ENCODE assay signal across 10 cellular contexts in genomic region chr16:88599092-88599733, GRCh38. TPM values are rescaled to one million over a fixed set of nuclear protein-coding genes. Genes with fewer than 3 reads are reported as not detected.
DNase-seq lines count a peak whose midpoint lies in the region; ATAC-seq lines count a peak whose summit lies in the region.
"Had no signal": no experiment of that assay in that cellular context is flagged by ENCODE, and none has a peak within 500 bp of the region (broad histone marks: within the 10 kb centered on the region; RNA-seq: fewer than 3 reads in every experiment).

No MANE protein-coding gene starts in this region.

- no peaks in the 10 kb centered on the region for H3K4me1 Mint-ChIP-seq in activated naive CD4-positive, alpha-beta T cell treated with anti-CD3 and anti-CD28 coated beads, Interleukin-2, amount 10 ng/mL, durations not matched to agents 7 days and 5 days
- H3K4me1 Mint-ChIP-seq in activated T-helper 1 cell treated with anti-CD3 and anti-CD28 coated beads, Interleukin-12 subunit alpha, Interleukin-12 subunit beta, Interleukin-2, Interleukin-4 antibody, amounts not matched to agents 30 ng/mL and 10 ng/mL and 1 ng/mL, durations not matched to agents 14 hours and 24 hours and 36 hours (ENCODE audit: low read depth), result no peaks in the 10 kb centered on the region

- CTCF ChIA-PET in activated naive CD4-positive, alpha-beta T cell treated with anti-CD3 and anti-CD28 coated beads, Interleukin-2, amount 10 ng/mL, durations not matched to agents 7 days and 5 days (lab: Charles Lee), result no interaction called here

- no peaks in the 10 kb centered on the region for H3K9me3 Mint-ChIP-seq in activated naive CD4-positive, alpha-beta T cell treated with anti-CD3 and anti-CD28 coated beads, Interleukin-2, amount 10 ng/mL, durations not matched to agents 7 days and 5 days
- no peaks in the 10 kb centered on the region for H3K9me3 Mint-ChIP-seq in activated T-helper 1 cell treated with anti-CD3 and anti-CD28 coated beads, Interleukin-12 subunit alpha, Interleukin-12 subunit beta, Interleukin-2, Interleukin-4 antibody, amounts not matched to agents 30 ng/mL and 10 ng/mL and 1 ng/mL, durations not matched to agents 14 hours and 24 hours and 36 hours
- H3K9me3 Mint-ChIP-seq: natural killer cell had no signal

- no peak for DNase-seq in activated naive CD4-positive, alpha-beta T cell treated with anti-CD3 and anti-CD28 coated beads, Interleukin-2, amount 10 ng/mL, durations not matched to agents 7 days and 5 days
- DNase-seq in activated naive CD4-positive, alpha-beta T cell (lab: John Stamatoyannopoulos, UW), result no peak
- DNase-seq in left ventricle myocardium superior (peak; percentile 87), pons (ENCODE audit: low spot score) (peak; percentile 78), NCI-H187 treated with DMSO at 0.1 percent for 48 hours (lab: John Stamatoyannopoulos, UW) (no peak), DMS153 treated with DMSO at 0.1 percent for 48 hours (lab: John Stamatoyannopoulos, UW; ENCODE audit: unreplicated experiment) (no peak)
- no peak for DNase-seq in activated T-helper 1 cell treated with anti-CD3 and anti-CD28 coated beads, Interleukin-12 subunit alpha, Interleukin-12 subunit beta, Interleukin-2, Interleukin-4 antibody, amounts not matched to agents 30 ng/mL and 10 ng/mL and 1 ng/mL, durations not matched to agents 14 hours and 24 hours and 36 hours (ENCODE audit: low spot score)
- no peak for DNase-seq in activated effector memory CD4-positive, alpha-beta T cell treated with anti-CD3 and anti-CD28 coated beads, Interleukin-2, amount 50 U/mL, for 16 hours
- DNase-seq: natural killer cell, NCI-H1092 had no signal

- H3K27me3 Mint-ChIP-seq in activated naive CD4-positive, alpha-beta T cell treated with anti-CD3 and anti-CD28 coated beads, Interleukin-2, amount 10 ng/mL, durations not matched to agents 7 days and 5 days, result no peaks in the 10 kb centered on the region
- no peaks in the 10 kb centered on the region for H3K27me3 Mint-ChIP-seq in activated T-helper 1 cell treated with anti-CD3 and anti-CD28 coated beads, Interleukin-12 subunit alpha, Interleukin-12 subunit beta, Interleukin-2, Interleukin-4 antibody, amounts not matched to agents 30 ng/mL and 10 ng/mL and 1 ng/mL, durations not matched to agents 14 hours and 24 hours and 36 hours (ENCODE audit: insufficient read depth)

- intact Hi-C loops in left ventricle myocardium superior (cut with micrococcal nuclease), result no loop called here
- intact Hi-C loops in activated T-helper 1 cell treated with anti-CD3 and anti-CD28 coated beads, Interleukin-12 subunit alpha, Interleukin-12 subunit beta, Interleukin-2, Interleukin-4 antibody, amounts not matched to agents 30 ng/mL and 10 ng/mL and 1 ng/mL, durations not matched to agents 14 hours and 24 hours and 36 hours (cut with micrococcal nuclease), result no loop called here

- peak overlapping the region; percentile 56 for H3K27ac Mint-ChIP-seq in activated naive CD4-positive, alpha-beta T cell treated with anti-CD3 and anti-CD28 coated beads, Interleukin-2, amount 10 ng/mL, durations not matched to agents 7 days and 5 days
- H3K27ac Mint-ChIP-seq in activated T-helper 1 cell treated with anti-CD3 and anti-CD28 coated beads, Interleukin-12 subunit alpha, Interleukin-12 subunit beta, Interleukin-2, Interleukin-4 antibody, amounts not matched to agents 30 ng/mL and 10 ng/mL and 1 ng/mL, durations not matched to agents 14 hours and 24 hours and 36 hours, result no peak overlapping the region

- peaks cover 29% of the 10 kb centered on the region for H3K36me3 Mint-ChIP-seq in activated naive CD4-positive, alpha-beta T cell treated with anti-CD3 and anti-CD28 coated beads, Interleukin-2, amount 10 ng/mL, durations not matched to agents 7 days and 5 days
- H3K36me3 Mint-ChIP-seq in activated T-helper 1 cell treated with anti-CD3 and anti-CD28 coated beads, Interleukin-12 subunit alpha, Interleukin-12 subunit beta, Interleukin-2, Interleukin-4 antibody, amounts not matched to agents 30 ng/mL and 10 ng/mL and 1 ng/mL, durations not matched to agents 14 hours and 24 hours and 36 hours (ENCODE audit: low read depth), result peaks cover 31% of the 10 kb centered on the region
- H3K36me3 Mint-ChIP-seq: natural killer cell had no signal

- H3K4me3 Mint-ChIP-seq in activated naive CD4-positive, alpha-beta T cell treated with anti-CD3 and anti-CD28 coated beads, Interleukin-2, amount 10 ng/mL, durations not matched to agents 7 days and 5 days, result no peak overlapping the region
- no peak overlapping the region for H3K4me3 Mint-ChIP-seq in activated T-helper 1 cell treated with anti-CD3 and anti-CD28 coated beads, Interleukin-12 subunit alpha, Interleukin-12 subunit beta, Interleukin-2, Interleukin-4 antibody, amounts not matched to agents 30 ng/mL and 10 ng/mL and 1 ng/mL, durations not matched to agents 14 hours and 24 hours and 36 hours
- H3K4me3 Mint-ChIP-seq: natural killer cell had no signal

- peak; percentile 87 for ATAC-seq in left ventricle myocardium superior
- ATAC-seq: natural killer cell had no signal

RNA-seq across cellular contexts. Expression of gene ZC3H18, which starts 29.0 kb away (rescaled TPM):
- 23.9 TPM for total RNA-seq in left ventricle myocardium superior
- total RNA-seq in activated T-helper 1 cell treated with anti-CD3 and anti-CD28 coated beads, Interleukin-12 subunit alpha, Interleukin-12 subunit beta, Interleukin-2, Interleukin-4 antibody, amounts not matched to agents 30 ng/mL and 10 ng/mL and 1 ng/mL, durations not matched to agents 14 hours and 24 hours and 36 hours, result 115 and 116 TPM in 2 replicates

RNA-seq across cellular contexts. Expression of gene IL17C, which starts 39.2 kb away (rescaled TPM):
- total RNA-seq in left ventricle myocardium superior, result not detected
- not detected in 2 replicates for total RNA-seq in activated T-helper 1 cell treated with anti-CD3 and anti-CD28 coated beads, Interleukin-12 subunit alpha, Interleukin-12 subunit beta, Interleukin-2, Interleukin-4 antibody, amounts not matched to agents 30 ng/mL and 10 ng/mL and 1 ng/mL, durations not matched to agents 14 hours and 24 hours and 36 hours

RNA-seq across cellular contexts. Expression of gene CYBA, which starts 51.6 kb away (rescaled TPM):
- total RNA-seq in left ventricle myocardium superior, result 48.6 TPM
- total RNA-seq in activated T-helper 1 cell treated with anti-CD3 and anti-CD28 coated beads, Interleukin-12 subunit alpha, Interleukin-12 subunit beta, Interleukin-2, Interleukin-4 antibody, amounts not matched to agents 30 ng/mL and 10 ng/mL and 1 ng/mL, durations not matched to agents 14 hours and 24 hours and 36 hours, result 218 and 219 TPM in 2 replicates

Comparison
In these comparisons a context has a peak if more than half of its experiments do, and no peak if none do; other contexts are left out.
1. DNase-seq: peak in left ventricle myocardium superior (single experiment) and pons (single experiment); none in activated naive CD4-positive, alpha-beta T cell treated with anti-CD3 and anti-CD28 coated beads, Interleukin-2, amount 10 ng/mL, durations not matched to agents 7 days and 5 days (single experiment), activated naive CD4-positive, alpha-beta T cell (0 of 4), NCI-H187 treated with DMSO at 0.1 percent for 48 hours (single experiment), DMS153 treated with DMSO at 0.1 percent for 48 hours (single experiment), activated T-helper 1 cell treated with anti-CD3 and anti-CD28 coated beads, Interleukin-12 subunit alpha, Interleukin-12 subunit beta, Interleukin-2, Interleukin-4 antibody, amounts not matched to agents 30 ng/mL and 10 ng/mL and 1 ng/mL, durations not matched to agents 14 hours and 24 hours and 36 hours (single experiment) and activated effector memory CD4-positive, alpha-beta T cell treated with anti-CD3 and anti-CD28 coated beads, Interleukin-2, amount 50 U/mL, for 16 hours (single experiment).